In genomic region chr11:8167796-8168195, GRCh38 we compare ENCODE assay signal across 9 cellular contexts. TPM values are rescaled to one million over a fixed set of nuclear protein-coding genes. Genes with fewer than 3 reads are reported as not detected.
DNase-seq lines count a peak whose midpoint lies in the region; ATAC-seq and TF ChIP-seq lines count a peak whose summit lies in the region.
"Had no signal": no experiment of that assay in that cellular context is flagged by ENCODE, and none has a peak within 500 bp of the region (broad histone marks: within the 10 kb centered on the region; RNA-seq: fewer than 3 reads in every experiment).

No MANE protein-coding gene starts in this region.

- H3K9me3 ChIP-seq in iPS-18c (ENCODE audit: control insufficient read depth, insufficient read depth, low read length), result no peaks in the 10 kb centered on the region
- no peaks in the 10 kb centered on the region for H3K9me3 ChIP-seq in testis
- H3K9me3 ChIP-seq in neuronal stem cell (replicated peaks in 1 of 2; ENCODE audit: control insufficient read depth in 2 of 2, insufficient read depth in 1 of 2, low read depth in 1 of 2, low read length in 2 of 2), result no peaks in the 10 kb centered on the region

- H3K36me3 Mint-ChIP-seq in activated naive CD4-positive, alpha-beta T cell treated with anti-CD3 and anti-CD28 coated beads, Interleukin-2, amount 10 ng/mL, durations not matched to agents 7 days and 5 days, result no peaks in the 10 kb centered on the region
- H3K36me3 Mint-ChIP-seq in activated naive CD8-positive, alpha-beta T cell treated with anti-CD3 and anti-CD28 coated beads, Interleukin-2, amount 50 U/mL, for 24 hours (ENCODE audit: low read depth), result peaks cover 4% of the 10 kb centered on the region
- H3K36me3 Mint-ChIP-seq in CD14-positive monocyte, result no peaks in the 10 kb centered on the region

- no peak overlapping the region for H2AFZ ChIP-seq in neuronal stem cell (ENCODE audit: low read length)

- H2BK15ac ChIP-seq in neuronal stem cell (ENCODE audit: low read length), result no peak overlapping the region

- H3K36me3 ChIP-seq in testis (ENCODE audit: low read depth, missing control alignments) (no peaks in the 10 kb centered on the region), neuronal stem cell (replicated peaks in 1 of 2; ENCODE audit: control insufficient read depth in 2 of 2, insufficient read depth in 2 of 2, low read length in 2 of 2) (no peaks in the 10 kb centered on the region)

- peaks cover 25% of the 10 kb centered on the region for H3K4me1 Mint-ChIP-seq in activated naive CD4-positive, alpha-beta T cell treated with anti-CD3 and anti-CD28 coated beads, Interleukin-2, amount 10 ng/mL, durations not matched to agents 7 days and 5 days
- peaks cover 26% of the 10 kb centered on the region for H3K4me1 Mint-ChIP-seq in activated naive CD8-positive, alpha-beta T cell treated with anti-CD3 and anti-CD28 coated beads, Interleukin-2, amount 50 U/mL, for 24 hours
- H3K4me1 Mint-ChIP-seq in CD14-positive monocyte, result peaks cover 10% of the 10 kb centered on the region

- intact Hi-C loops in testis (cut with DNase I; ENCODE audit: low total_unique reads), result no loop called here
- intact Hi-C loops in CD14-positive monocyte (cut with micrococcal nuclease), result no loop called here

- H3K27ac ChIP-seq in testis, result no peak overlapping the region
- no peak overlapping the region for H3K27ac ChIP-seq in neuronal stem cell (replicated peaks; ENCODE audit: low read length)

- H3K27me3 Mint-ChIP-seq in activated naive CD4-positive, alpha-beta T cell treated with anti-CD3 and anti-CD28 coated beads, Interleukin-2, amount 10 ng/mL, durations not matched to agents 7 days and 5 days, result peaks cover 23% of the 10 kb centered on the region
- peaks cover 40% of the 10 kb centered on the region for H3K27me3 Mint-ChIP-seq in activated naive CD8-positive, alpha-beta T cell treated with anti-CD3 and anti-CD28 coated beads, Interleukin-2, amount 50 U/mL, for 24 hours
- peaks cover 50 to 70% (median 53%) of the 10 kb centered on the region in 3 donors for H3K27me3 Mint-ChIP-seq in CD14-positive monocyte (ENCODE audit: low read depth in 3 of 3)

- no peak overlapping the region for H3K4ac ChIP-seq in neuronal stem cell (ENCODE audit: low read length)

- WGBS in testis, 2 donors, result 33 to 38% methylated on average over 4 of the region's 4 CpGs
- no CpG with 5 or more reads among the region's 4 CpGs for WGBS in neuronal stem cell (ENCODE audit: extremely low coverage in 2 of 2, insufficient read length in 2 of 2, insufficient replicate concordance in 1 of 2), 2 donors

- no peak overlapping the region for H3K18ac ChIP-seq in neuronal stem cell (ENCODE audit: low read length)

- H3K27me3 ChIP-seq in testis (no peaks in the 10 kb centered on the region), neuronal stem cell (ENCODE audit: control insufficient read depth in 3 of 3, insufficient read depth in 3 of 3, low read depth in 1 of 3, low read length in 3 of 3) (peaks cover 0 to 11% (median 1%) of the 10 kb centered on the region in 3 experiments)

- H3K9ac ChIP-seq in neuronal stem cell (ENCODE audit: low read depth, low read length, poor library complexity), result no peak overlapping the region

- H3K23ac ChIP-seq in neuronal stem cell (ENCODE audit: low read depth, low read length, poor library complexity), result no peak overlapping the region

- no peaks in the 10 kb centered on the region for H3K9me3 Mint-ChIP-seq in activated naive CD4-positive, alpha-beta T cell treated with anti-CD3 and anti-CD28 coated beads, Interleukin-2, amount 10 ng/mL, durations not matched to agents 7 days and 5 days
- H3K9me3 Mint-ChIP-seq in activated naive CD8-positive, alpha-beta T cell treated with anti-CD3 and anti-CD28 coated beads, Interleukin-2, amount 50 U/mL, for 24 hours, result peaks cover 7% of the 10 kb centered on the region
- H3K9me3 Mint-ChIP-seq in CD14-positive monocyte, result peaks cover 0 to 14% (median 8%) of the 10 kb centered on the region in 7 donors

- CTCF ChIA-PET in activated naive CD4-positive, alpha-beta T cell treated with anti-CD3 and anti-CD28 coated beads, Interleukin-2, amount 10 ng/mL, durations not matched to agents 7 days and 5 days (lab: Charles Lee), result no interaction called here

- H3K27ac Mint-ChIP-seq in activated naive CD4-positive, alpha-beta T cell treated with anti-CD3 and anti-CD28 coated beads, Interleukin-2, amount 10 ng/mL, durations not matched to agents 7 days and 5 days, result no peak overlapping the region
- H3K27ac Mint-ChIP-seq in activated naive CD8-positive, alpha-beta T cell treated with anti-CD3 and anti-CD28 coated beads, Interleukin-2, amount 50 U/mL, for 24 hours, result peak overlapping the region; percentile 79
- no peak overlapping the region for H3K27ac Mint-ChIP-seq in CD14-positive monocyte

- no peak overlapping the region for H4K91ac ChIP-seq in neuronal stem cell (ENCODE audit: low read depth, low read length, poor library complexity)

- H3K4me2 ChIP-seq in neuronal stem cell (ENCODE audit: insufficient read depth, low read length, poor library complexity, severe bottlenecking), result no peak overlapping the region

- H2BK12ac ChIP-seq in neuronal stem cell (ENCODE audit: low read length), result no peak overlapping the region

- no peak for ATAC-seq in activated naive CD8-positive, alpha-beta T cell treated with anti-CD3 and anti-CD28 coated beads, Interleukin-2, amount 50 U/mL, for 24 hours
- ATAC-seq in HG03571 (IDR thresholded peaks at IDR 0.05; ENCODE audit: unreplicated experiment), result no peak

- H3K4me3 ChIP-seq in iPS-18c (ENCODE audit: insufficient read depth, low read depth, low read length), result peak overlapping the region; percentile 87
- peak overlapping the region; percentile 69 to 76 for H3K4me3 ChIP-seq in testis
- peak overlapping the region in 1 of 2 donors; percentile 87 for H3K4me3 ChIP-seq in neuronal stem cell (ENCODE audit: low read length in 2 of 2)

- peaks cover 2% of the 10 kb centered on the region for H3K79me1 ChIP-seq in neuronal stem cell (ENCODE audit: low read depth, low read length)

- H2AK5ac ChIP-seq in neuronal stem cell (ENCODE audit: low read depth, low read length), result no peak overlapping the region

- TF ChIP-seq POLR2A in testis (IDR thresholded peaks at IDR 0.05), result no peak

- H3K4me3 Mint-ChIP-seq in activated naive CD4-positive, alpha-beta T cell treated with anti-CD3 and anti-CD28 coated beads, Interleukin-2, amount 10 ng/mL, durations not matched to agents 7 days and 5 days, result peak overlapping the region; percentile 75
- H3K4me3 Mint-ChIP-seq in activated naive CD8-positive, alpha-beta T cell treated with anti-CD3 and anti-CD28 coated beads, Interleukin-2, amount 50 U/mL, for 24 hours, result peak overlapping the region; percentile 85
- H3K4me3 Mint-ChIP-seq in CD14-positive monocyte, result peak overlapping the region in 1 of 2 donors; percentile 86

- DNase-seq in activated naive CD4-positive, alpha-beta T cell treated with anti-CD3 and anti-CD28 coated beads, Interleukin-2, amount 10 ng/mL, durations not matched to agents 7 days and 5 days, result no peak
- no peak for DNase-seq in activated naive CD4-positive, alpha-beta T cell (lab: John Stamatoyannopoulos, UW)
- no peak for DNase-seq in activated naive CD8-positive, alpha-beta T cell treated with anti-CD3 and anti-CD28 coated beads, Interleukin-2, amount 50 U/mL, for 24 hours
- no peak for DNase-seq in testis
- DNase-seq in CD14-positive monocyte (ENCODE audit: low spot score), result no peak
- DNase-seq in neuronal stem cell (ENCODE audit: low spot score), result no peak
- DNase-seq: Karpas-422 had no signal

- no peak overlapping the region for H2BK5ac ChIP-seq in neuronal stem cell (ENCODE audit: low read length)

- H2BK120ac ChIP-seq in neuronal stem cell (ENCODE audit: low read depth, low read length), result no peak overlapping the region

- H3K4me1 ChIP-seq in testis, result peaks cover 3% of the 10 kb centered on the region
- H3K4me1 ChIP-seq in neuronal stem cell (ENCODE audit: control insufficient read depth in 2 of 2, insufficient read depth in 1 of 2, low read depth in 1 of 2, low read length in 2 of 2), result peaks cover 5% of the 10 kb centered on the region in 2 donors

- no peak overlapping the region for H4K8ac ChIP-seq in neuronal stem cell (ENCODE audit: low read depth, low read length)

- H3K14ac ChIP-seq in neuronal stem cell (ENCODE audit: low read length), result no peak overlapping the region

- TF ChIP-seq CTCF in testis (IDR thresholded peaks at IDR 0.05), result no peak
- no peak for TF ChIP-seq CTCF in CD14-positive monocyte (IDR thresholded peaks at IDR 0.05)

RNA-seq across cellular contexts. Expression of gene RIC3, which starts 1.0 kb away (rescaled TPM):
- total RNA-seq in testis, result 10 to 100 TPM; 42.3 to 48.6 TPM
- 18.7 TPM for polyA plus RNA-seq in testis (ENCODE audit: insufficient read depth, low read depth, low replicate concordance)
- not detected for polyA plus RNA-seq in CD14-positive monocyte
- polyA plus RNA-seq in neuronal stem cell (2013, experiment 1 of 2), result 12.4 TPM
- polyA plus RNA-seq in neuronal stem cell (2013, experiment 2 of 2), result 12.3 TPM

Comparison
In these comparisons a context has a peak if more than half of its experiments do, and no peak if none do; other contexts are left out.
1. RNA of gene RIC3, which starts 1.0 kb away (polyA plus RNA-seq): 18.7 TPM in testis (single experiment); not detected in CD14-positive monocyte; every median in the first group is over 10 times any median in the second.